ENCODE assay signal across 8 cellular contexts in the genomic region with DNA sequence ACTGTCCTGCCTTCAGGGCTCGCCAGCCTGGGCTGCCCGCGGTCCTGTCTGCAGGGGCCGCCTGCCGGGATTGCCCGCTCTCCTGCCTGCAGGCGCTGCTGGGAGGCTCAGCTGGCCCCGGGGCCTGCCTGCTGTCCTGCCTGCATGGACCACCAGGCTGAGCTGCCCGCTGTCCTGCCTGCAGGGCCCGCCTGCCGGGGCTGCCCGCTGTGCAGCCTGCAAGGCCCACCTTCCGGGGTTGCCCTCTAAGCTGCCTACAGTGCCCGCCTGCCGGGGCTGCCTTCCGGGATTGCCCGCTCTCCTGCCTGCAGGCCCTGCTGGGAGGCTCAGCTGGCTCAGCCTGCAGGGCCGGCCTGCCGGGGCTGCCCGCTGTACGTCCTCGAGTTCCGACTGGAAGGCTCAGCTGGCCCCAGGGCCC.
DNase-seq lines count a peak whose midpoint lies in the region; ATAC-seq, FAIRE-seq and TF ChIP-seq lines count a peak whose summit lies in the region.

No MANE protein-coding gene starts in this region.

- intact Hi-C loops in Caco-2 (cut with micrococcal nuclease; ENCODE audit: unreplicated experiment) = no loop called here

- no peak overlapping the region for H3K4me3 ChIP-seq in Caco-2 (ENCODE audit: low read depth, low read length)

- no peaks in the 10 kb centered on the region for H3K4me1 ChIP-seq in Caco-2

- POLR2A ChIA-PET in Caco-2 (lab: Charles Lee) = no interaction called here

- no peak for TF ChIP-seq POLR2A in GM18505 (IDR thresholded peaks at IDR 0.05; ENCODE audit: borderline replicate concordance, extremely low read depth, insufficient read depth, insufficient read length)

- peaks cover 18% of the 10 kb centered on the region for H3K9me3 ChIP-seq in Caco-2

- H3K4me3 Mint-ChIP-seq in activated naive CD4-positive, alpha-beta T cell treated with anti-CD3 and anti-CD28 coated beads, Interleukin-2, amount 50 U/mL, for 24 hours = peak overlapping the region; percentile 60
- H3K4me3 Mint-ChIP-seq in naive B cell = peak overlapping the region in 6 of 8 donors; percentile 68 to 83 (median 75)
- no peak overlapping the region for H3K4me3 Mint-ChIP-seq in Caco-2 (ENCODE audit: unreplicated experiment)

- H3K27ac Mint-ChIP-seq in activated naive CD4-positive, alpha-beta T cell treated with anti-CD3 and anti-CD28 coated beads, Interleukin-2, amount 50 U/mL, for 24 hours = no peak overlapping the region
- H3K27ac Mint-ChIP-seq in naive B cell = peak overlapping the region in 1 of 6 donors; percentile 69
- H3K27ac Mint-ChIP-seq in Caco-2 (ENCODE audit: unreplicated experiment) = no peak overlapping the region

- CTCF ChIA-PET in Caco-2 (lab: Charles Lee) = no interaction called here

- peaks cover 8% of the 10 kb centered on the region for H3K4me1 Mint-ChIP-seq in activated naive CD4-positive, alpha-beta T cell treated with anti-CD3 and anti-CD28 coated beads, Interleukin-2, amount 50 U/mL, for 24 hours
- H3K4me1 Mint-ChIP-seq in naive B cell = peaks cover 4 to 10% (median 5%) of the 10 kb centered on the region in 3 donors
- no peaks in the 10 kb centered on the region for H3K4me1 Mint-ChIP-seq in Caco-2 (ENCODE audit: low read depth, unreplicated experiment)

- FAIRE-seq in urothelium cell line (lab: Jason Lieb, UNC) = no peak

- H3K9me3 Mint-ChIP-seq in activated naive CD4-positive, alpha-beta T cell treated with anti-CD3 and anti-CD28 coated beads, Interleukin-2, amount 50 U/mL, for 24 hours = peaks cover 41% of the 10 kb centered on the region
- H3K9me3 Mint-ChIP-seq in naive B cell (peaks cover 6 to 82% (median 47%) of the 10 kb centered on the region in 7 donors), Caco-2 (ENCODE audit: unreplicated experiment) (peaks cover 57% of the 10 kb centered on the region)

- no TSS peak for BruUV-seq in Caco-2 (replicated peaks; lab: Mats Ljungman, UMichigan)

- no peaks in the 10 kb centered on the region for H3K27me3 ChIP-seq in Caco-2 (replicated peaks; ENCODE audit: control insufficient read depth, insufficient read depth, low read length)

- H3K36me3 ChIP-seq in Caco-2 (ENCODE audit: control insufficient read depth, insufficient read depth, low read length) = no peaks in the 10 kb centered on the region

- peaks cover 3% of the 10 kb centered on the region for H3K27me3 Mint-ChIP-seq in activated naive CD4-positive, alpha-beta T cell treated with anti-CD3 and anti-CD28 coated beads, Interleukin-2, amount 50 U/mL, for 24 hours
- H3K27me3 Mint-ChIP-seq in naive B cell (no peaks in the 10 kb centered on the region), Caco-2 (ENCODE audit: insufficient read depth, unreplicated experiment) (no peaks in the 10 kb centered on the region)

- DNase-seq in LHCN-M2 (ENCODE audit: low read depth) (peak; percentile 55), naive B cell (peak; percentile 2), urothelium cell line (ENCODE audit: low spot score) (peak; percentile 39), Caco-2 (no peak), GM03348 (ENCODE audit: low spot score) (no peak)

- H3K36me3 Mint-ChIP-seq in activated naive CD4-positive, alpha-beta T cell treated with anti-CD3 and anti-CD28 coated beads, Interleukin-2, amount 50 U/mL, for 24 hours = peaks cover 21% of the 10 kb centered on the region
- peaks cover 14 to 20% of the 10 kb centered on the region in 2 donors for H3K36me3 Mint-ChIP-seq in naive B cell
- no peaks in the 10 kb centered on the region for H3K36me3 Mint-ChIP-seq in Caco-2 (ENCODE audit: insufficient read depth, unreplicated experiment)

- peak; percentile 35 for ATAC-seq in GM18505 (IDR thresholded peaks at IDR 0.05; ENCODE audit: unreplicated experiment)
- ATAC-seq in naive B cell (ENCODE audit: low read depth in 2 of 2) = peak; percentile 24 to 61
- ATAC-seq in GM21390 (IDR thresholded peaks at IDR 0.05; ENCODE audit: unreplicated experiment) = no peak

- TF ChIP-seq CTCF in Caco-2 (IDR thresholded peaks at IDR 0.05; ENCODE audit: insufficient read depth in 1 of 2, low read depth in 1 of 2, low read length in 1 of 2, severe bottlenecking in 1 of 2, unreplicated experiment in 1 of 2) = no peak

Comparison
In these comparisons a context has a peak if more than half of its experiments do, and no peak if none do; other contexts are left out.
1. DNase-seq: peak in LHCN-M2 (single experiment), naive B cell (single experiment) and urothelium cell line (single experiment); none in Caco-2 (0 of 2) and GM03348 (single experiment).